In the genomic region with DNA sequence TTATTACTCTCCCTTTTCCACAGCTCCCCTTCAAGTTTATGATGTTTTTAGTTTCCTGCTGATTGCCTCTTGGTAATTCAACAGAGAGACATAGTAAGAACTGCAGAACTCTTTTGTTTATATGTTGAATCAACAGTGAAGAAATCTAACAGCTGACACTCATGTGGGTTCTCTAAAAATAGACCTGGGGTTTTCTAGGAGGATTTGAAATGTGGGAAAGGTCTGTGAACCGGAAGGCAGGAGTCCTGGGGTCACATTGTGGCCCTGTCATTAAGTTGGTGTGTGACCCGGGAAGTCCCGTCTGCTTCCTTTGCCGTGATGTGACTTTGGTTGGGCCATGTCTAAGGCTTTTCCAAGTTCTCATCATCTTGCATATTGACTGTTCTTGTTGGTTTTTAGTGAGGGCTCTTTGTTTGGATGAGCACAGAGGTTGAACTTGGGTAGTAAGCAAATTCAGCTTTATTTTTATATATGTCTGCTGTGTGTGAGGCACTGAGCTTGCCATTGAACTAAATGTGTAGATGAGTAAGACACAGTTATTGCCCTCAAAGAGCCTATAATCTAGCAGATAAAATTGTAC, we compare ENCODE assay signal across 26 cellular contexts. TPM values are rescaled to one million over a fixed set of nuclear protein-coding genes. Genes with fewer than 3 reads are reported as not detected.
DNase-seq lines count a peak whose midpoint lies in the region; ATAC-seq, FAIRE-seq and TF ChIP-seq lines count a peak whose summit lies in the region.
"Had no signal": no experiment of that assay in that cellular context is flagged by ENCODE, and none has a peak within 500 bp of the region (broad histone marks: within the 10 kb centered on the region; RNA-seq: fewer than 3 reads in every experiment).

No MANE protein-coding gene starts in this region.

- H3K4me3 ChIP-seq in GM23338 (no peak overlapping the region), fibroblast of villous mesenchyme (ENCODE audit: low read depth, low read length) (no peak overlapping the region), osteoblast (ENCODE audit: insufficient read depth, low read length) (no peak overlapping the region)
- H3K4me3 ChIP-seq: A549 had no signal

- DNase-seq in GM23338 (ENCODE audit: low spot score): no peak
- peak; percentile 25 for DNase-seq in M059J (ENCODE audit: low read depth)
- DNase-seq in fibroblast of villous mesenchyme (ENCODE audit: low read depth): peak; percentile 69
- DNase-seq in osteoblast (ENCODE audit: insufficient read length, low spot score, missing footprints): no peak
- DNase-seq in D721Med (ENCODE audit: insufficient read length, low spot score): no peak
- DNase-seq in activated T-cell treated with anti-CD3 and anti-CD28 coated beads, Interleukin-2, amount 50 U/mL, for 1 hour: no peak
- DNase-seq in activated CD8-positive, alpha-beta T cell treated with anti-CD3 and anti-CD28 coated beads, Interleukin-2, amount 10 ng/mL, durations not matched to agents 7 days and 5 days: no peak
- DNase-seq: CD4-positive, CD25-positive, alpha-beta regulatory T cell; COR-L47; DMS 273 treated with DMSO at 0.1 percent for 48 hours; DMS79 treated with DMSO at 0.1 percent for 48 hours; KBM-7; NCI-H1694; NCI-H2081; NCI-H2171; NCI-H345; NCI-H524; NCI-H774; NK-92 treated with Interleukin-12 subunit alpha and Interleukin-12 subunit beta, amount 100 ng/mL, for 24 hours; SIG-M5 had no signal

- no peak overlapping the region for H3K27ac Mint-ChIP-seq in GM23338
- no peak overlapping the region for H3K27ac Mint-ChIP-seq in activated CD8-positive, alpha-beta T cell treated with anti-CD3 and anti-CD28 coated beads, Interleukin-2, amount 10 ng/mL, durations not matched to agents 7 days and 5 days
- H3K27ac Mint-ChIP-seq: CD4-positive, CD25-positive, alpha-beta regulatory T cell had no signal

- H4K20me1 ChIP-seq in GM23338 (replicated peaks; ENCODE audit: insufficient read depth) (no peaks in the 10 kb centered on the region), osteoblast (ENCODE audit: insufficient read depth, low read length) (no peaks in the 10 kb centered on the region)

- no peaks in the 10 kb centered on the region for H3K9me2 ChIP-seq in GM23338 (ENCODE audit: insufficient read depth)

- H3K27me3 ChIP-seq in GM23338 (ENCODE audit: insufficient read depth) (no peaks in the 10 kb centered on the region), osteoblast (ENCODE audit: insufficient read depth, low read length) (no peaks in the 10 kb centered on the region)

- H3K4me3 Mint-ChIP-seq in GM23338: no peak overlapping the region
- no peak overlapping the region for H3K4me3 Mint-ChIP-seq in activated CD8-positive, alpha-beta T cell treated with anti-CD3 and anti-CD28 coated beads, Interleukin-2, amount 10 ng/mL, durations not matched to agents 7 days and 5 days
- H3K4me3 Mint-ChIP-seq: CD4-positive, CD25-positive, alpha-beta regulatory T cell had no signal

- no peaks in the 10 kb centered on the region for H3K36me3 Mint-ChIP-seq in GM23338 (ENCODE audit: low read depth)
- H3K36me3 Mint-ChIP-seq in activated CD8-positive, alpha-beta T cell treated with anti-CD3 and anti-CD28 coated beads, Interleukin-2, amount 10 ng/mL, durations not matched to agents 7 days and 5 days (ENCODE audit: low read depth): no peaks in the 10 kb centered on the region
- H3K36me3 Mint-ChIP-seq: CD4-positive, CD25-positive, alpha-beta regulatory T cell had no signal

- 0 out of 2 replicates have a peak, but pooled peaks cover 3% of the 10 kb centered on the region for H3K4me1 ChIP-seq in GM23338 (ENCODE audit: insufficient read depth)
- peaks cover 15% of the 10 kb centered on the region for H3K4me1 ChIP-seq in osteoblast (ENCODE audit: insufficient read depth, low read length)
- H3K4me1 ChIP-seq: A549 had no signal

- POLR2A ChIA-PET in activated CD8-positive, alpha-beta T cell treated with anti-CD3 and anti-CD28 coated beads, Interleukin-2, amount 10 ng/mL, durations not matched to agents 7 days and 5 days (lab: Charles Lee): no interaction called here

- H3K9me3 ChIP-seq in osteoblast (ENCODE audit: low read depth, low read length): no peaks in the 10 kb centered on the region

- no peaks in the 10 kb centered on the region for H3F3A ChIP-seq in GM23338 (replicated peaks; ENCODE audit: low read depth)

- no peak for FAIRE-seq in D721Med (lab: Jason Lieb, UNC)
- FAIRE-seq: GM12891, H1 had no signal

- no peak overlapping the region for H3K27ac ChIP-seq in GM23338 (ENCODE audit: low read depth)
- H3K27ac ChIP-seq in osteoblast (ENCODE audit: low read depth, low read length): no peak overlapping the region
- H3K27ac ChIP-seq: A549, RWPE1 had no signal

- no peaks in the 10 kb centered on the region for H3K36me3 ChIP-seq in GM23338 (ENCODE audit: insufficient read depth)
- H3K36me3 ChIP-seq in osteoblast (ENCODE audit: insufficient read depth, low read length): no peaks in the 10 kb centered on the region

- no peaks in the 10 kb centered on the region for H3K79me2 ChIP-seq in GM23338 (replicated peaks; ENCODE audit: insufficient read depth)
- no peaks in the 10 kb centered on the region for H3K79me2 ChIP-seq in osteoblast (ENCODE audit: insufficient read depth, low read length)

- CTCF ChIA-PET in activated CD8-positive, alpha-beta T cell treated with anti-CD3 and anti-CD28 coated beads, Interleukin-2, amount 10 ng/mL, durations not matched to agents 7 days and 5 days (lab: Charles Lee): no interaction called here

- peaks cover 6% of the 10 kb centered on the region for H3K27me3 Mint-ChIP-seq in GM23338 (ENCODE audit: insufficient read depth, low read depth, poor library complexity)
- H3K27me3 Mint-ChIP-seq in activated CD8-positive, alpha-beta T cell treated with anti-CD3 and anti-CD28 coated beads, Interleukin-2, amount 10 ng/mL, durations not matched to agents 7 days and 5 days (ENCODE audit: low read depth): peaks cover 3% of the 10 kb centered on the region

- H3K4me1 Mint-ChIP-seq in GM23338: no peaks in the 10 kb centered on the region; the same call in 2 of the 3 replicates
- no peaks in the 10 kb centered on the region for H3K4me1 Mint-ChIP-seq in activated CD8-positive, alpha-beta T cell treated with anti-CD3 and anti-CD28 coated beads, Interleukin-2, amount 10 ng/mL, durations not matched to agents 7 days and 5 days (ENCODE audit: low read depth)
- H3K4me1 Mint-ChIP-seq: CD4-positive, CD25-positive, alpha-beta regulatory T cell had no signal

- H3K9me3 Mint-ChIP-seq in GM23338: no peaks in the 10 kb centered on the region
- H3K9me3 Mint-ChIP-seq in activated CD8-positive, alpha-beta T cell treated with anti-CD3 and anti-CD28 coated beads, Interleukin-2, amount 10 ng/mL, durations not matched to agents 7 days and 5 days (ENCODE audit: insufficient read depth): no peaks in the 10 kb centered on the region
- H3K9me3 Mint-ChIP-seq: CD4-positive, CD25-positive, alpha-beta regulatory T cell had no signal

- ATAC-seq in GM23338 (no peak), HG03196 (IDR thresholded peaks at IDR 0.05; ENCODE audit: unreplicated experiment) (no peak)
- no peak for ATAC-seq in activated CD8-positive, alpha-beta T cell treated with anti-CD3 and anti-CD28 coated beads, Interleukin-2, amount 10 ng/mL, durations not matched to agents 7 days and 5 days
- ATAC-seq: A549, SK-N-SH treated with all-trans-retinoic acid at 6 μM for 48 hours had no signal

- H3K4me2 ChIP-seq in GM23338 (no peak overlapping the region), osteoblast (ENCODE audit: insufficient read depth, low read length) (no peak overlapping the region)
- H3K4me2 ChIP-seq: A549 had no signal

- H2AFZ ChIP-seq in GM23338 (peak overlapping the region; percentile 39; the same call in 1 of the 2 replicates), osteoblast (ENCODE audit: low read length) (peak overlapping the region; percentile 86)

- TF ChIP-seq CTCF in GM23338 (conservative IDR thresholded peaks at IDR 0.05; ENCODE audit: low read depth in 2 of 2): no peak
- no peak for TF ChIP-seq CTCF in fibroblast of villous mesenchyme (IDR thresholded peaks at IDR 0.05; ENCODE audit: insufficient read depth, low read depth, low read length)
- no peak for TF ChIP-seq CTCF in osteoblast (IDR thresholded peaks at IDR 0.05; ENCODE audit: extremely low read depth, low read depth, low read length)
- no peak for TF ChIP-seq CTCF in D721Med (IDR thresholded peaks at IDR 0.05; ENCODE audit: insufficient read depth, missing control alignments)

TF ChIP-seq in GM23338, 12 proteins besides CTCF, POLR2A, EP300 and RAD21:
- no peak for TF ChIP-seq ZNF331 (CRISPR knock-in tag; IDR thresholded peaks at IDR 0.05; ENCODE audit: low read depth)

RNA-seq across cellular contexts. Expression of a gene that starts 48.5 kb away (rescaled TPM):
- total RNA-seq in GM23338 (2014; rRNA removed; shearing (Covaris generic)): 17.6 and 24.1 TPM in 2 replicates
- polyA plus RNA-seq in GM23338 (2016; fragmentation: Nextera tagmentation; extraction: Ambion mirVana): 5.4 and 6.1 TPM in 2 replicates
- 1.8 and 3.6 TPM in 2 replicates for total RNA-seq in M059J (2014; rRNA removed; shearing (Covaris generic))
- total RNA-seq in fibroblast of villous mesenchyme (13.8 and 15.5 TPM in 2 replicates), osteoblast (7.1 and 8.3 TPM in 2 replicates)
- not detected for total RNA-seq in activated CD8-positive, alpha-beta T cell treated with anti-CD3 and anti-CD28 coated beads, Interleukin-2, amount 10 ng/mL, durations not matched to agents 7 days and 5 days
- polyA plus RNA-seq: A549 had no signal

Comparison
In these comparisons a context has a peak if more than half of its experiments do, and no peak if none do; other contexts are left out.
1. DNase-seq: peak in M059J (single experiment) and fibroblast of villous mesenchyme (single experiment); none in GM23338 (single experiment), osteoblast (single experiment), D721Med (single experiment), activated T-cell treated with anti-CD3 and anti-CD28 coated beads, Interleukin-2, amount 50 U/mL, for 1 hour (single experiment) and activated CD8-positive, alpha-beta T cell treated with anti-CD3 and anti-CD28 coated beads, Interleukin-2, amount 10 ng/mL, durations not matched to agents 7 days and 5 days (single experiment).